ENCODE assay signal across 8 cellular contexts in the genomic region with DNA sequence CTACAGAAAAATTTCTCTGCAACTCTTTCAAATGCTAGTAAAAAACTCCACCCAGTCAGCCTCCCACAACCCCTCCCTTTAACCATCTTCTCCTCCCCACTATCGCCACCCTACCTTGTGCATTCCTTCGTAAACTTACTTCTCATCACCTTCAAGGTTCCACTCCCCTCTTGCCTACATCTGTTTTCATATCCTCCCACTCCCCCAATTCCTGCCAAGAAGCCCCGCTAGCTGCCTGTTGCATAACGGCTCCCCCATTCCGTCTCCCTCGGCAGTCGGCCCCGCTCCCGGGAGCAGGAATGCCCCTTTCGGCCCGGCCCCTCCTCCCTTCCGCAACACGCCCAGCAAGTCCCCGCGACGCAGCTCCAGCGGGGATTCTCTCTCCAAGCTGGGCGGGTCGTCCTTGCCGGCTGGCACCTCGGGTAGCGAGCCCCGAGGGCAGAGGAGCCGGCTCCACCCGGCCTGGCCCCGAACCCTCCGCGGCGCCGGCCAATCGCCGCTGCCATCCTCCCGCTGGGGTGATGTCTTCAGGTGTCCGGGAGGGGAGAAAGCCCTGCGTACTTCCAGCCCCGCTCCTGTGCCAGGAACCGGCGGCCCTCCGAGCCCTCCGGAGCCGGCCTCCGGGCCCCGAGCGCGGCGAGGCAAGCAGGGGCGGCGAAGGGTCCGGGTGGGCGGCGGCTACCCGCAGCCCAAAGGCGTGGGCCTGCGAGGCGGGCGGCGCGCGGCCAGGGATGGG. TPM values are rescaled to one million over a fixed set of nuclear protein-coding genes. Genes with fewer than 3 reads are reported as not detected.
DNase-seq lines count a peak whose midpoint lies in the region; ATAC-seq and TF ChIP-seq lines count a peak whose summit lies in the region.

No MANE protein-coding gene starts in this region.

- peaks cover 23% of the 10 kb centered on the region for H3K27me3 Mint-ChIP-seq in activated naive CD4-positive, alpha-beta T cell treated with anti-CD3 and anti-CD28 coated beads, Interleukin-2, amount 10 ng/mL, durations not matched to agents 7 days and 5 days

- peak overlapping the region; percentile 92 for H3K4me3 Mint-ChIP-seq in activated naive CD4-positive, alpha-beta T cell treated with anti-CD3 and anti-CD28 coated beads, Interleukin-2, amount 10 ng/mL, durations not matched to agents 7 days and 5 days

- 0% methylated on average over 2 to 7 of the region's 59 CpGs for WGBS in gastroesophageal sphincter (ENCODE audit: low coverage in 1 of 2), 2 donors

- DNase-seq in DMS153 treated with DMSO at 0.1 percent for 48 hours (lab: John Stamatoyannopoulos, UW; ENCODE audit: unreplicated experiment): peak; percentile 8
- peak; percentile 73 for DNase-seq in HT1080 (ENCODE audit: low read depth)
- DNase-seq in SJSA1 (ENCODE audit: low read depth in 1 of 2, low spot score in 2 of 2): peak; percentile 82 to 86
- peak; percentile 66 for DNase-seq in activated naive CD4-positive, alpha-beta T cell treated with anti-CD3 and anti-CD28 coated beads, Interleukin-2, amount 10 ng/mL, durations not matched to agents 7 days and 5 days
- peak in 48 of 56 donors; percentile 6 to 76 (median 47) for DNase-seq in nucleus accumbens (lab: John Stamatoyannopoulos, UW)
- DNase-seq in tibial artery: peak; percentile 70 to 85

- CTCF ChIA-PET in activated naive CD4-positive, alpha-beta T cell treated with anti-CD3 and anti-CD28 coated beads, Interleukin-2, amount 10 ng/mL, durations not matched to agents 7 days and 5 days (lab: Charles Lee): no interaction called here

- intact Hi-C loops in tibial artery (cut with DNase I; ENCODE audit: low total_unique reads): loop anchor here (10.0 kb wide), 1 partner anchor 92 kb away; no protein-coding TSS in a partner anchor

- ATAC-seq in GM21390 (IDR thresholded peaks at IDR 0.05; ENCODE audit: unreplicated experiment): peak; percentile 36
- ATAC-seq in gastroesophageal sphincter: peak; percentile 71

- peaks cover 17% of the 10 kb centered on the region for H3K4me1 Mint-ChIP-seq in activated naive CD4-positive, alpha-beta T cell treated with anti-CD3 and anti-CD28 coated beads, Interleukin-2, amount 10 ng/mL, durations not matched to agents 7 days and 5 days

- H3K4me3 ChIP-seq in SJSA1 (peak overlapping the region; percentile 93), gastroesophageal sphincter (peak overlapping the region; percentile 90 to 96), tibial artery (peak overlapping the region; percentile 72 to 95)

- H3K4me1 ChIP-seq in SJSA1 (replicated peaks) (peaks cover 14% of the 10 kb centered on the region), gastroesophageal sphincter (peaks cover 0 to 53% (median 17%) of the 10 kb centered on the region in 3 donors), tibial artery (peaks cover 0 to 35% (median 16%) of the 10 kb centered on the region in 4 donors)

- H3K36me3 Mint-ChIP-seq in activated naive CD4-positive, alpha-beta T cell treated with anti-CD3 and anti-CD28 coated beads, Interleukin-2, amount 10 ng/mL, durations not matched to agents 7 days and 5 days: no peaks in the 10 kb centered on the region

- no peaks in the 10 kb centered on the region for H3K9me3 Mint-ChIP-seq in activated naive CD4-positive, alpha-beta T cell treated with anti-CD3 and anti-CD28 coated beads, Interleukin-2, amount 10 ng/mL, durations not matched to agents 7 days and 5 days

- H3K27ac Mint-ChIP-seq in activated naive CD4-positive, alpha-beta T cell treated with anti-CD3 and anti-CD28 coated beads, Interleukin-2, amount 10 ng/mL, durations not matched to agents 7 days and 5 days: peak overlapping the region; percentile 90

- H3K9me3 ChIP-seq in SJSA1 (replicated peaks) (0 out of 2 replicates have a peak, but pooled peaks cover 2% of the 10 kb centered on the region), gastroesophageal sphincter (no peaks in the 10 kb centered on the region), tibial artery (no peaks in the 10 kb centered on the region)

- TF ChIP-seq POLR2A in gastroesophageal sphincter (IDR thresholded peaks at IDR 0.05): peak in 1 of 2 donors; percentile 34

- H3K27ac ChIP-seq in SJSA1: peak overlapping the region; percentile 76
- H3K27ac ChIP-seq in gastroesophageal sphincter: peak overlapping the region; percentile 82 to 98 (median 94)
- H3K27ac ChIP-seq in tibial artery: peak overlapping the region; percentile 85 to 94

- H3K27me3 ChIP-seq in SJSA1 (replicated peaks) (no peaks in the 10 kb centered on the region), gastroesophageal sphincter (no peaks in the 10 kb centered on the region), tibial artery (no peaks in the 10 kb centered on the region)

- TF ChIP-seq CTCF in gastroesophageal sphincter (IDR thresholded peaks at IDR 0.05): no peak
- no peak for TF ChIP-seq CTCF in tibial artery (IDR thresholded peaks at IDR 0.05)

- peaks cover 26% of the 10 kb centered on the region for H3K36me3 ChIP-seq in SJSA1
- no peaks in the 10 kb centered on the region for H3K36me3 ChIP-seq in gastroesophageal sphincter
- no peaks in the 10 kb centered on the region for H3K36me3 ChIP-seq in tibial artery

- TF ChIP-seq EP300 in gastroesophageal sphincter (IDR thresholded peaks at IDR 0.05): no peak

RNA-seq across cellular contexts. Expression of a gene that starts 1.5 kb away (rescaled TPM):
- 3.9 and 5.2 TPM in 2 replicates for total RNA-seq in HT1080 (2014; rRNA removed; shearing (Covaris generic))
- polyA plus RNA-seq in HT1080 (2015; cell fraction: cytosol; rRNA removed): 2.9 and 3.6 TPM in 2 replicates
- polyA plus RNA-seq in HT1080 (2015; cell fraction: nucleus; rRNA removed): 5.1 and 5.2 TPM in 2 replicates
- 9.1 and 9.9 TPM in 2 replicates for total RNA-seq in SJSA1 (2014; rRNA removed; shearing (Covaris generic))
- total RNA-seq in gastroesophageal sphincter: 10 to 100 TPM; 16.0 to 21.1 (median 18.2) TPM

Comparison
In these comparisons a context has a peak if more than half of its experiments do, and no peak if none do; other contexts are left out.
1. Peak in every context shown above with its lines: DNase-seq, ATAC-seq, H3K4me3 ChIP-seq and H3K27ac ChIP-seq.
2. DNase-seq: peak in every context shown above with its lines; median percentile 84 in SJSA1; 78 in tibial artery; 73 in HT1080; 66 in activated naive CD4-positive, alpha-beta T cell treated with anti-CD3 and anti-CD28 coated beads, Interleukin-2, amount 10 ng/mL, durations not matched to agents 7 days and 5 days; 47 in nucleus accumbens; 8 in DMS153 treated with DMSO at 0.1 percent for 48 hours.